Comparison of ENCODE assay signal across 24 cellular contexts in the genomic region with DNA sequence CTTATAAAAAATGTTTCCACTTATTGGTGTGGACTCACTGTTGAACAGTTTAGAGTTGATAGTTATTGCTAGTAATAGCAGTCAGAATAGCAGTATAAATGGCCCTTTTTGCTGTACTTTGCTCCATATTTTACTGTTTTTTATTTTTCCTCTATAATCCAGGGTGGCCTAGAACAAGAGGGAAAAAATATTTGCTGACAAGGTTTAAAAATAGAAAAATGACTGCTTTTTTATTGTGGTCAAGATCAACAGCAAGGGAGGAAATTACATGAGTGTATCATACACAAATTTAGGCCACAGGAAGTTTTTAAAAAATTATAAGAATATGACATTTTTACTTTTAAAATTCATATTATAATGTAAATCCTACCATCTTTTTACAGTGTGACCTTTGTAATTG.
DNase-seq lines count a peak whose midpoint lies in the region; ATAC-seq, FAIRE-seq and TF ChIP-seq lines count a peak whose summit lies in the region.
"Had no signal": no experiment of that assay in that cellular context is flagged by ENCODE, and none has a peak within 500 bp of the region (broad histone marks: within the 10 kb centered on the region; RNA-seq: fewer than 3 reads in every experiment).

No MANE protein-coding gene starts in this region.

- H3K4me1 ChIP-seq in A549 (no peaks in the 10 kb centered on the region), IMR-90 (ENCODE audit: control insufficient read depth, insufficient read depth, low read length) (no peaks in the 10 kb centered on the region)
- H3K4me1 ChIP-seq: Caco-2 had no signal

- POLR2A ChIA-PET in A549 (lab: Yijun Ruan, JAX): no interaction called here
- POLR2A ChIA-PET in IMR-90 (lab: Charles Lee; ENCODE audit: unreplicated experiment): no interaction called here

- H3K4me2 ChIP-seq in A549 (no peak overlapping the region), IMR-90 (ENCODE audit: low read depth, low read length) (no peak overlapping the region), neural cell (ENCODE audit: low read length) (no peak overlapping the region)
- H3K4me2 ChIP-seq: BLaER1 treated with 17β-estradiol and CSF1 and Interleukin-3, amounts not matched to agents 10 nM and 100 nM had no signal

- H2AFZ ChIP-seq in IMR-90 (replicated peaks; ENCODE audit: low read length, poor library complexity): no peak overlapping the region
- no peak overlapping the region for H2AFZ ChIP-seq in neural cell (ENCODE audit: low read depth, low read length)

- H3K36me3 ChIP-seq in IMR-90 (ENCODE audit: control insufficient read depth, insufficient read depth, low read length) (no peaks in the 10 kb centered on the region), neural cell (ENCODE audit: insufficient read depth, low read length) (no peaks in the 10 kb centered on the region)
- H3K36me3 ChIP-seq: BLaER1 treated with 17β-estradiol and CSF1 and Interleukin-3, amounts not matched to agents 10 nM and 100 nM had no signal

- no peak overlapping the region for H2BK20ac ChIP-seq in IMR-90 (ENCODE audit: low read depth, low read length)

- H3K9ac ChIP-seq in IMR-90 (ENCODE audit: low read depth, low read length): no peak overlapping the region
- H3K9ac ChIP-seq in neural cell (ENCODE audit: low read length): no peak overlapping the region
- H3K9ac ChIP-seq: BLaER1 treated with 17β-estradiol and CSF1 and Interleukin-3, amounts not matched to agents 10 nM and 100 nM had no signal

- H3K4ac ChIP-seq in IMR-90 (ENCODE audit: low read depth, low read length): no peak overlapping the region

- no peaks in the 10 kb centered on the region for H3K9me2 ChIP-seq in neural cell (ENCODE audit: insufficient read depth, low read length)

- no peak overlapping the region for H4K8ac ChIP-seq in IMR-90 (ENCODE audit: low read depth in 2 of 2, low read length in 2 of 2)

- intact Hi-C loops in IMR-90 (cut with micrococcal nuclease): no loop called here

- no peak overlapping the region for H2AK9ac ChIP-seq in IMR-90 (replicated peaks; ENCODE audit: low read depth, low read length, poor library complexity)

- BruUV-seq in IMR-90 (replicated peaks; lab: Mats Ljungman, UMichigan): no TSS peak

- no peak for ATAC-seq in A549
- ATAC-seq in IMR-90 (ENCODE audit: low read depth): no peak
- ATAC-seq: CD8-positive, alpha-beta T cell; GM12878 had no signal

- H2BK120ac ChIP-seq in IMR-90 (ENCODE audit: low read depth, low read length): no peak overlapping the region

- no peak for FAIRE-seq in A549 (lab: Jason Lieb, UNC)
- FAIRE-seq: A204.1, D721Med, GM12878, GM12892, GM18507 had no signal

- CTCF ChIA-PET in A549 (lab: Yijun Ruan, JAX) (no interaction called here), IMR-90 (lab: Yijun Ruan, JAX) (no interaction called here)

- H3K79me1 ChIP-seq in IMR-90 (ENCODE audit: low read depth in 1 of 2, low read length in 2 of 2): no peaks in the 10 kb centered on the region

- H4K91ac ChIP-seq in IMR-90 (ENCODE audit: insufficient read depth, low read depth, low read length): no peak overlapping the region

- TF ChIP-seq POLR2A in A549 (IDR thresholded peaks at IDR 0.05; ENCODE audit: low read length) (no peak), IMR-90 (IDR thresholded peaks at IDR 0.05; ENCODE audit: low read depth, low read length) (no peak)

- no peak overlapping the region for H3K56ac ChIP-seq in IMR-90 (ENCODE audit: extremely low read depth, insufficient read depth, low read length)

- no peak overlapping the region for H2BK15ac ChIP-seq in IMR-90 (ENCODE audit: low read depth, low read length)

- H3K23ac ChIP-seq in IMR-90 (ENCODE audit: low read depth, low read length): no peak overlapping the region

- H3F3A ChIP-seq in neural cell (ENCODE audit: insufficient read depth, low read length, poor library complexity, severe bottlenecking): no peaks in the 10 kb centered on the region

- no peak overlapping the region for H2BK5ac ChIP-seq in IMR-90 (ENCODE audit: low read depth, low read length, poor library complexity, severe bottlenecking)

- in situ Hi-C loops in IMR-90 (cut with MboI; ENCODE audit: low sequenced_read_pairs): no loop called here

- H3K9me1 ChIP-seq in IMR-90 (ENCODE audit: insufficient read depth, low read length): no peaks in the 10 kb centered on the region

- H3K9me3 ChIP-seq in A549 (no peaks in the 10 kb centered on the region), IMR-90 (ENCODE audit: control insufficient read depth, insufficient read depth, low read length) (peaks cover 2% of the 10 kb centered on the region; the same call in 1 of the 2 replicates), neural cell (ENCODE audit: low read length) (no peaks in the 10 kb centered on the region)
- H3K9me3 ChIP-seq: BLaER1 treated with 17β-estradiol and CSF1 and Interleukin-3, amounts not matched to agents 10 nM and 100 nM; Caco-2 had no signal

- TF ChIP-seq EP300 in A549 (IDR thresholded peaks at IDR 0.05): no peak
- TF ChIP-seq EP300 in neural cell (conservative IDR thresholded peaks at IDR 0.05; ENCODE audit: poor library complexity, severe bottlenecking): no peak

- no peak overlapping the region for H2AK5ac ChIP-seq in IMR-90 (ENCODE audit: low read depth, low read length)

- no peak for TF ChIP-seq CTCF in A549 (IDR thresholded peaks at IDR 0.05)
- TF ChIP-seq CTCF in IMR-90 (conservative IDR thresholded peaks at IDR 0.05; ENCODE audit: low read depth, low read length): no peak
- TF ChIP-seq CTCF in neural cell (IDR thresholded peaks at IDR 0.05; ENCODE audit: poor library complexity, severe bottlenecking): no peak

- dilution Hi-C loops in IMR-90 (cut with HindIII; ENCODE audit: low sequenced_read_pairs, unreplicated experiment): no loop called here

- H3K4me3 ChIP-seq in A549 (no peak overlapping the region), IMR-90 (ENCODE audit: insufficient read depth, low read depth, low read length) (no peak overlapping the region), neural cell (ENCODE audit: low read length) (no peak overlapping the region)
- H3K4me3 ChIP-seq: BLaER1 treated with 17β-estradiol and CSF1 and Interleukin-3, amounts not matched to agents 10 nM and 100 nM; GM12878 had no signal

- H3K18ac ChIP-seq in IMR-90 (ENCODE audit: low read depth, low read length): no peak overlapping the region

- no peak overlapping the region for H3K14ac ChIP-seq in IMR-90 (replicated peaks; ENCODE audit: low read depth, low read length)

- H3K79me2 ChIP-seq in neural cell (replicated peaks; ENCODE audit: insufficient read depth, low read length): no peaks in the 10 kb centered on the region

- H3K27ac ChIP-seq in A549 (no peak overlapping the region), IMR-90 (ENCODE audit: insufficient read depth, low read length) (no peak overlapping the region), neural cell (ENCODE audit: low read length) (no peak overlapping the region)
- H3K27ac ChIP-seq: BLaER1 treated with 17β-estradiol and CSF1 and Interleukin-3, amounts not matched to agents 10 nM and 100 nM; C4-2B had no signal

- H4K5ac ChIP-seq in IMR-90 (ENCODE audit: low read depth, low read length): no peak overlapping the region

- DNase-seq in A549 (ENCODE audit: low read depth in 1 of 2, low spot score in 1 of 2) (no peak), IMR-90 (no peak), NOMO-1 (lab: John Stamatoyannopoulos, UW; ENCODE audit: unreplicated experiment in 2 of 2) (no peak)
- no peak for DNase-seq in NK-92 treated with Interleukin-12 subunit alpha and Interleukin-12 subunit beta, amount 100 ng/mL, for 24 hours (lab: John Stamatoyannopoulos, UW)
- DNase-seq: 8988T; AML-193; Caco-2; Calu3; CD4-positive, alpha-beta T cell; CD8-positive, alpha-beta T cell; DMS153; DMS53; DMS79; DND-41; EL; GDM1 had no signal

- TF ChIP-seq RAD21 in A549 (conservative IDR thresholded peaks at IDR 0.05 in 1 of 2, IDR thresholded peaks at IDR 0.05 in 1 of 2): no peak
- TF ChIP-seq RAD21 in IMR-90 (IDR thresholded peaks at IDR 0.05; ENCODE audit: low read length): no peak
- no peak for TF ChIP-seq RAD21 in neural cell (conservative IDR thresholded peaks at IDR 0.05)

- H4K20me1 ChIP-seq in IMR-90 (ENCODE audit: insufficient read depth, low read length): no peaks in the 10 kb centered on the region
- H4K20me1 ChIP-seq in neural cell (ENCODE audit: insufficient read depth): no peaks in the 10 kb centered on the region
- H4K20me1 ChIP-seq: BLaER1 treated with 17β-estradiol and CSF1 and Interleukin-3, amounts not matched to agents 10 nM and 100 nM had no signal

- H3K27me3 ChIP-seq in IMR-90 (ENCODE audit: control insufficient read depth, insufficient read depth, low read length) (no peaks in the 10 kb centered on the region), neural cell (ENCODE audit: insufficient read depth, low read depth, low read length) (no peaks in the 10 kb centered on the region)
- H3K27me3 ChIP-seq: BLaER1 treated with 17β-estradiol and CSF1 and Interleukin-3, amounts not matched to agents 10 nM and 100 nM had no signal

TF ChIP-seq in A549, 52 proteins besides CTCF, POLR2A, EP300 and RAD21:
- no peak for TF ChIP-seq NFE2L2 (conservative IDR thresholded peaks at IDR 0.05; ENCODE audit: low read length)
- peak; percentile 76 for TF ChIP-seq MAFK (IDR thresholded peaks at IDR 0.05; ENCODE audit: partially characterized antibody)

TF ChIP-seq in IMR-90, 13 proteins besides CTCF, POLR2A, EP300 and RAD21 (continues in another document):
- TF ChIP-seq, protein P1, sequence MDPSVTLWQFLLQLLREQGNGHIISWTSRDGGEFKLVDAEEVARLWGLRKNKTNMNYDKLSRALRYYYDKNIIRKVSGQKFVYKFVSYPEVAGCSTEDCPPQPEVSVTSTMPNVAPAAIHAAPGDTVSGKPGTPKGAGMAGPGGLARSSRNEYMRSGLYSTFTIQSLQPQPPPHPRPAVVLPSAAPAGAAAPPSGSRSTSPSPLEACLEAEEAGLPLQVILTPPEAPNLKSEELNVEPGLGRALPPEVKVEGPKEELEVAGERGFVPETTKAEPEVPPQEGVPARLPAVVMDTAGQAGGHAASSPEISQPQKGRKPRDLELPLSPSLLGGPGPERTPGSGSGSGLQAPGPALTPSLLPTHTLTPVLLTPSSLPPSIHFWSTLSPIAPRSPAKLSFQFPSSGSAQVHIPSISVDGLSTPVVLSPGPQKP (IDR thresholded peaks at IDR 0.05; ENCODE audit: borderline replicate concordance, low read depth, low read length): no peak
- TF ChIP-seq BHLHE40 (IDR thresholded peaks at IDR 0.05; ENCODE audit: low read depth, low read length) (no peak), NFE2L2 (IDR thresholded peaks at IDR 0.05; ENCODE audit: low read depth, low read length) (no peak)

TF ChIP-seq in neural cell, 6 proteins besides CTCF, POLR2A, EP300 and RAD21:
- TF ChIP-seq MXI1 (conservative IDR thresholded peaks at IDR 0.05; ENCODE audit: poor library complexity, severe bottlenecking): no peak
- TF ChIP-seq POLR2AphosphoS5 (IDR thresholded peaks at IDR 0.05): peak; percentile 47
